Comparison of ENCODE assay signal across 18 cellular contexts in the genomic region with DNA sequence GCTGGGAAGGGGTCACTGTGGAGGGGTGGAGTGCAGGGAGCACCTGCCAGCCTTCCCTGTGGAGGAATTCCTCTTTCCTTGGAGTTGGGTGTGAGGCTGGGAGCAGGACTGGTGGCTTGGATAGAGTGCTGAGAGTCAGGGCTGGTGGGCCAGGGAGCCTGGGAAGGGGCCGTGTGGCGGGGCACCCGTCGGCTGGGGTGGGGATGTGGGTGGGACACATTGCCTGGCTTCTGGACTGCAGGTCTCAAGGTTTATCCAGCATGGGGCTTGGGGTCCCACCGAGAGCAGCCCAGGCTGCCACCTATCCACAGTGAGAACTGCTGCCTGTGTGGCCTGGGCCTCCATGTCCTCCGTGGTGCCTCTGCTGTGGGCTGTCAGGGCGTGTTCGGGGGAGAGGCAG. TPM values are rescaled to one million over a fixed set of nuclear protein-coding genes. Genes with fewer than 3 reads are reported as not detected.
DNase-seq lines count a peak whose midpoint lies in the region; ATAC-seq, FAIRE-seq and TF ChIP-seq lines count a peak whose summit lies in the region.
"Had no signal": no experiment of that assay in that cellular context is flagged by ENCODE, and none has a peak within 500 bp of the region (broad histone marks: within the 10 kb centered on the region; RNA-seq: fewer than 3 reads in every experiment).

No MANE protein-coding gene starts in this region.

- intact Hi-C loops in right cardiac atrium (cut with DNase I) (loop anchor here in 2 of 4 donors (10.0 kb wide), 3 partner anchors 303 to 467 kb away; no protein-coding TSS in a partner anchor), heart left ventricle (cut with DNase I) (loop anchor here in 7 of 10 donors (5.0 to 10.0 kb wide), 7 partner anchors 147 to 557 kb away; no protein-coding TSS in a partner anchor)

- no peaks in the 10 kb centered on the region for H3K27me3 ChIP-seq in right cardiac atrium (ENCODE audit: control insufficient read depth, insufficient read depth)
- H3K27me3 ChIP-seq in heart left ventricle: no peaks in the 10 kb centered on the region

- DNase-seq in right cardiac atrium (peak in 2 of 3 donors; percentile 23 to 38), heart left ventricle (no peak), T-helper 17 cell (no peak), neural crest cell (ENCODE audit: low read depth, low spot score) (no peak), GM12892 (ENCODE audit: insufficient read length) (no peak)
- DNase-seq in stimulated activated effector memory CD8-positive, alpha-beta T cell treated with anti-CD3 and anti-CD28 coated beads, Interleukin-12 subunit alpha, Interleukin-12 subunit beta, amount 100 ng/mL, for 72 hours (ENCODE audit: low spot score in 2 of 2): no peak
- DNase-seq: ACHN; CD4-positive, alpha-beta T cell; DMS153; DND-41; GDM1; GOT3; H9 had no signal

- H3K27me3 Mint-ChIP-seq in T-helper 17 cell: no peaks in the 10 kb centered on the region
- H3K27me3 Mint-ChIP-seq in neural crest cell (ENCODE audit: low read depth): no peaks in the 10 kb centered on the region
- H3K27me3 Mint-ChIP-seq: CD4-positive, alpha-beta T cell had no signal

- 88% methylated on average over 8 of the region's 8 CpGs for WGBS in right cardiac atrium
- WGBS in heart left ventricle, 4 donors: 88 to 90% (median 89%) methylated on average over 4 to 8 of the region's 8 CpGs

- H3K4me3 Mint-ChIP-seq in T-helper 17 cell (no peak overlapping the region), neural crest cell (peak overlapping the region; percentile 61)
- H3K4me3 Mint-ChIP-seq in stimulated activated effector memory CD8-positive, alpha-beta T cell treated with anti-CD3 and anti-CD28 coated beads, Interleukin-12 subunit alpha, Interleukin-12 subunit beta, amount 100 ng/mL, for 72 hours: no peak overlapping the region
- H3K4me3 Mint-ChIP-seq: CD4-positive, alpha-beta T cell; H9 had no signal

- peaks cover 19% of the 10 kb centered on the region for H3K4me1 Mint-ChIP-seq in T-helper 17 cell
- H3K4me1 Mint-ChIP-seq in neural crest cell: peaks cover 9% of the 10 kb centered on the region
- peaks cover 14% of the 10 kb centered on the region for H3K4me1 Mint-ChIP-seq in stimulated activated effector memory CD8-positive, alpha-beta T cell treated with anti-CD3 and anti-CD28 coated beads, Interleukin-12 subunit alpha, Interleukin-12 subunit beta, amount 100 ng/mL, for 72 hours

- H3K36me3 Mint-ChIP-seq in T-helper 17 cell (ENCODE audit: low read depth) (peaks cover 4% of the 10 kb centered on the region), neural crest cell (ENCODE audit: low read depth) (no peaks in the 10 kb centered on the region)
- H3K36me3 Mint-ChIP-seq in stimulated activated effector memory CD8-positive, alpha-beta T cell treated with anti-CD3 and anti-CD28 coated beads, Interleukin-12 subunit alpha, Interleukin-12 subunit beta, amount 100 ng/mL, for 72 hours: no peaks in the 10 kb centered on the region

- no peak overlapping the region for H3K4me3 ChIP-seq in right cardiac atrium (ENCODE audit: low read length)
- no peak overlapping the region for H3K4me3 ChIP-seq in heart left ventricle
- H3K4me3 ChIP-seq: BLaER1 treated with 17β-estradiol and CSF1 and Interleukin-3, amounts not matched to agents 10 nM and 100 nM had no signal

- no peak for ATAC-seq in right cardiac atrium
- no peak for ATAC-seq in heart left ventricle
- ATAC-seq in T-helper 17 cell: no peak
- no peak for ATAC-seq in stimulated activated effector memory CD8-positive, alpha-beta T cell treated with anti-CD3 and anti-CD28 coated beads, Interleukin-12 subunit alpha, Interleukin-12 subunit beta, amount 100 ng/mL, for 72 hours
- no peak for ATAC-seq in HG03196 (IDR thresholded peaks at IDR 0.05; ENCODE audit: unreplicated experiment)
- no peak for ATAC-seq in HG02763 (IDR thresholded peaks at IDR 0.05; ENCODE audit: unreplicated experiment)

- H3K4me1 ChIP-seq in right cardiac atrium (ENCODE audit: control insufficient read depth, insufficient read depth, low read length) (peaks cover 3% of the 10 kb centered on the region), heart left ventricle (peaks cover 0 to 58% (median 27%) of the 10 kb centered on the region in 12 donors)

- H3K9me3 Mint-ChIP-seq in neural crest cell: no peaks in the 10 kb centered on the region
- H3K9me3 Mint-ChIP-seq in stimulated activated effector memory CD8-positive, alpha-beta T cell treated with anti-CD3 and anti-CD28 coated beads, Interleukin-12 subunit alpha, Interleukin-12 subunit beta, amount 100 ng/mL, for 72 hours: no peaks in the 10 kb centered on the region
- H3K9me3 Mint-ChIP-seq: CD4-positive, alpha-beta T cell; H9 had no signal

- H3K27ac Mint-ChIP-seq in T-helper 17 cell: peak overlapping the region; percentile 68
- H3K27ac Mint-ChIP-seq in neural crest cell (ENCODE audit: unreplicated experiment): no peak overlapping the region
- H3K27ac Mint-ChIP-seq in stimulated activated effector memory CD8-positive, alpha-beta T cell treated with anti-CD3 and anti-CD28 coated beads, Interleukin-12 subunit alpha, Interleukin-12 subunit beta, amount 100 ng/mL, for 72 hours: peak overlapping the region; percentile 68
- H3K27ac Mint-ChIP-seq: CD4-positive, alpha-beta T cell had no signal

- H3K27ac ChIP-seq in right cardiac atrium (ENCODE audit: low read length) (no peak overlapping the region), heart left ventricle (no peak overlapping the region)
- H3K27ac ChIP-seq: BLaER1 treated with 17β-estradiol and CSF1 and Interleukin-3, amounts not matched to agents 10 nM and 100 nM had no signal

- no peaks in the 10 kb centered on the region for H3K9me3 ChIP-seq in right cardiac atrium (ENCODE audit: control insufficient read depth, low read length)
- no peaks in the 10 kb centered on the region for H3K9me3 ChIP-seq in heart left ventricle
- H3K9me3 ChIP-seq in T-helper 17 cell (ENCODE audit: control insufficient read depth, low read length, poor library complexity, severe bottlenecking): no peaks in the 10 kb centered on the region
- H3K9me3 ChIP-seq: BLaER1 treated with 17β-estradiol and CSF1 and Interleukin-3, amounts not matched to agents 10 nM and 100 nM had no signal

- no peak for TF ChIP-seq CTCF in heart left ventricle (IDR thresholded peaks at IDR 0.05)
- no peak for TF ChIP-seq CTCF in neural crest cell (conservative IDR thresholded peaks at IDR 0.05)

- FAIRE-seq in GM12892 (lab: Jason Lieb, UNC): no peak
- FAIRE-seq: D721Med, GM19239 had no signal

- H3K36me3 ChIP-seq in heart left ventricle: peaks cover 0 to 30% (median 16%) of the 10 kb centered on the region in 9 donors

- TF ChIP-seq POLR2A in heart left ventricle (IDR thresholded peaks at IDR 0.05) (no peak), GM12892 (IDR thresholded peaks at IDR 0.05; ENCODE audit: low read depth, low read length) (no peak)

RNA-seq across cellular contexts. Expression of gene PLXNA1, which starts 4.7 kb away (rescaled TPM):
- total RNA-seq in right cardiac atrium (10 to 100 TPM; 12.8 to 17.8 (median 15.2) TPM), heart left ventricle (10 to 100 TPM; 19.5 to 38.8 (median 29.6) TPM), T-helper 17 cell (10 to 100 TPM; 13.7 to 16.4 TPM), neural crest cell (90.4 and 94.0 TPM in 2 replicates)
- polyA plus RNA-seq in right cardiac atrium (9.9 TPM), heart left ventricle (10 to 100 TPM; 14.6 to 30.4 TPM)
- polyA plus RNA-seq in GM12892 (2012; ENCODE audit: missing spikeins): 6.4 TPM

Comparison
In these comparisons a context has a peak if more than half of its experiments do, and no peak if none do; other contexts are left out.
1. DNase-seq: peak in right cardiac atrium (2 of 3); none in heart left ventricle (0 of 5), T-helper 17 cell (0 of 3), neural crest cell (single experiment), stimulated activated effector memory CD8-positive, alpha-beta T cell treated with anti-CD3 and anti-CD28 coated beads, Interleukin-12 subunit alpha, Interleukin-12 subunit beta, amount 100 ng/mL, for 72 hours (0 of 2) and GM12892 (single experiment).